Comparison of ENCODE assay signal across 12 cellular contexts in genomic region chrX:68695206-68695845, GRCh38. TPM values are rescaled to one million over a fixed set of nuclear protein-coding genes. Genes with fewer than 3 reads are reported as not detected.
DNase-seq lines count a peak whose midpoint lies in the region; ATAC-seq, FAIRE-seq and TF ChIP-seq lines count a peak whose summit lies in the region.
"Had no signal": no experiment of that assay in that cellular context is flagged by ENCODE, and none has a peak within 500 bp of the region (broad histone marks: within the 10 kb centered on the region; RNA-seq: fewer than 3 reads in every experiment).

No MANE protein-coding gene starts in this region.

- DNase-seq in A549 (ENCODE audit: low read depth in 1 of 2, low spot score in 1 of 2) (peak in 1 of 2 experiments; percentile 26), MM.1S (no peak), endothelial cell (ENCODE audit: low spot score) (no peak), midbrain (lab: John Stamatoyannopoulos, UW) (no peak), putamen (ENCODE audit: low spot score) (no peak), Calu3 (no peak)
- DNase-seq: activated B cell treated with CpG ODN at 0.5 μM for 24 hours, SHP77, transverse colon had no signal

- H3K27ac Mint-ChIP-seq in endothelial cell (ENCODE audit: unreplicated experiment), result peak overlapping the region; percentile 74
- H3K27ac Mint-ChIP-seq in nephron, result peak overlapping the region; percentile 34 to 88 (median 56)
- no peak overlapping the region for H3K27ac Mint-ChIP-seq in Calu3 (ENCODE audit: unreplicated experiment)
- H3K27ac Mint-ChIP-seq: activated B cell treated with CpG ODN at 0.5 μM for 24 hours had no signal

- TF ChIP-seq EP300 in A549 (IDR thresholded peaks at IDR 0.05), result no peak

- H3K79me2 ChIP-seq in MM.1S (ENCODE audit: low read length), result peaks cover 47% of the 10 kb centered on the region

- H3K4me3 Mint-ChIP-seq in endothelial cell (ENCODE audit: unreplicated experiment), result peak overlapping the region; percentile 97
- H3K4me3 Mint-ChIP-seq in nephron, result peak overlapping the region; percentile 79 to 91 (median 82)
- no peak overlapping the region for H3K4me3 Mint-ChIP-seq in Calu3 (ENCODE audit: low read depth, unreplicated experiment)
- H3K4me3 Mint-ChIP-seq: activated B cell treated with CpG ODN at 0.5 μM for 24 hours had no signal

- H3K4me2 ChIP-seq in A549, result peak overlapping the region; percentile 63
- peak overlapping the region; percentile 65 for H3K4me2 ChIP-seq in MM.1S (ENCODE audit: low read depth, low read length)

- no peak overlapping the region for H3K4me3 ChIP-seq in A549
- peak overlapping the region; percentile 65 for H3K4me3 ChIP-seq in MM.1S (ENCODE audit: low read length)

- no peak for TF ChIP-seq CTCF in A549 (IDR thresholded peaks at IDR 0.05)
- no peak for TF ChIP-seq CTCF in MM.1S (IDR thresholded peaks at IDR 0.05; ENCODE audit: low read length)
- no peak for TF ChIP-seq CTCF in endothelial cell (IDR thresholded peaks at IDR 0.05; ENCODE audit: unreplicated experiment)
- TF ChIP-seq CTCF in nephron (IDR thresholded peaks at IDR 0.05; ENCODE audit: unreplicated experiment in 3 of 3), result no peak
- no peak for TF ChIP-seq CTCF in Calu3 (IDR thresholded peaks at IDR 0.05; ENCODE audit: unreplicated experiment)

- H2AFZ ChIP-seq in MM.1S (ENCODE audit: low read length), result no peak overlapping the region

- BruUV-seq in Calu3 (replicated peaks; lab: Mats Ljungman, UMichigan), result no TSS peak

- no peak for TF ChIP-seq POLR2A in A549 (IDR thresholded peaks at IDR 0.05; ENCODE audit: low read length)

- no peaks in the 10 kb centered on the region for H3K9me2 ChIP-seq in MM.1S (replicated peaks; ENCODE audit: insufficient read depth, low read length)

- H3K4me1 ChIP-seq in A549, result peaks cover 39% of the 10 kb centered on the region
- 0 out of 2 replicates have a peak, but pooled peaks cover 5% of the 10 kb centered on the region for H3K4me1 ChIP-seq in MM.1S (ENCODE audit: low read length)
- H3K4me1 ChIP-seq: transverse colon had no signal

- H4K20me1 ChIP-seq in MM.1S (ENCODE audit: insufficient read depth, low read length), result no peaks in the 10 kb centered on the region

- FAIRE-seq in A549 (lab: Jason Lieb, UNC), result no peak
- FAIRE-seq: keratinocyte had no signal

- peak overlapping the region in 1 of 2 experiments; percentile 59; a peak in 3 of 6 replicates for H3K27ac ChIP-seq in A549
- H3K27ac ChIP-seq in MM.1S (ENCODE audit: low read length), result peak overlapping the region; percentile 56; the same call in 1 of the 2 replicates

- H3F3A ChIP-seq in MM.1S (ENCODE audit: insufficient read depth, low read length), result peaks cover 17% of the 10 kb centered on the region; the same call in 1 of the 2 replicates

- intact Hi-C loops in Calu3 (cut with micrococcal nuclease; ENCODE audit: unreplicated experiment), result no loop called here

- no peaks in the 10 kb centered on the region for H3K36me3 ChIP-seq in MM.1S (replicated peaks; ENCODE audit: insufficient read depth, low read length)
- H3K36me3 ChIP-seq: transverse colon had no signal

- peaks cover 33% of the 10 kb centered on the region for H3K4me1 Mint-ChIP-seq in endothelial cell (ENCODE audit: unreplicated experiment)
- peaks cover 19% of the 10 kb centered on the region for H3K4me1 Mint-ChIP-seq in nephron
- H3K4me1 Mint-ChIP-seq in Calu3 (ENCODE audit: low read depth, unreplicated experiment), result peaks cover 8% of the 10 kb centered on the region

- H3K36me3 Mint-ChIP-seq in endothelial cell (ENCODE audit: low read depth, unreplicated experiment) (no peaks in the 10 kb centered on the region), nephron (ENCODE audit: low read depth) (no peaks in the 10 kb centered on the region), Calu3 (ENCODE audit: insufficient read depth, unreplicated experiment) (no peaks in the 10 kb centered on the region)

- POLR2A ChIA-PET in A549 (lab: Yijun Ruan, JAX), result interaction anchor here (1.2 kb wide), 1 partner anchor 9 kb away, joined by 3 read pairs; no protein-coding TSS in a partner anchor

- TF ChIP-seq RAD21 in A549 (conservative IDR thresholded peaks at IDR 0.05 in 1 of 2, IDR thresholded peaks at IDR 0.05 in 1 of 2), result no peak

- H3K9me3 Mint-ChIP-seq in endothelial cell (ENCODE audit: unreplicated experiment) (no peaks in the 10 kb centered on the region), nephron (no peaks in the 10 kb centered on the region), Calu3 (ENCODE audit: low read depth, unreplicated experiment) (no peaks in the 10 kb centered on the region)
- H3K9me3 Mint-ChIP-seq: activated B cell treated with CpG ODN at 0.5 μM for 24 hours had no signal

- H3K27me3 ChIP-seq in MM.1S (replicated peaks; ENCODE audit: insufficient read depth, low read length), result no peaks in the 10 kb centered on the region

- H3K9me3 ChIP-seq in A549 (no peaks in the 10 kb centered on the region), MM.1S (replicated peaks; ENCODE audit: insufficient read depth, low read length) (no peaks in the 10 kb centered on the region)
- H3K9me3 ChIP-seq: transverse colon had no signal

- peaks cover 8% of the 10 kb centered on the region for H3K27me3 Mint-ChIP-seq in endothelial cell (ENCODE audit: unreplicated experiment)
- peaks cover 16% of the 10 kb centered on the region for H3K27me3 Mint-ChIP-seq in nephron (ENCODE audit: low read depth)
- no peaks in the 10 kb centered on the region for H3K27me3 Mint-ChIP-seq in Calu3 (ENCODE audit: unreplicated experiment)

- peak overlapping the region; percentile 59; the same call in 1 of the 2 replicates for H3K9ac ChIP-seq in MM.1S (ENCODE audit: low read length)

- peak; percentile 54 to 74; a peak in 4 of 6 replicates for ATAC-seq in A549
- ATAC-seq in GM18873 (IDR thresholded peaks at IDR 0.05; ENCODE audit: low FRiP score, unreplicated experiment), result no peak

- WGBS in A549 (ENCODE audit: missing lambda C conversion rate), result 21% methylated on average over 5 of the region's 5 CpGs

- CTCF ChIA-PET in A549 (lab: Yijun Ruan, JAX), result interaction anchor here (1.9 to 2.5 kb wide), 2 partner anchors 12 to 16 kb away, joined by 6 to 8 read pairs; no protein-coding TSS in a partner anchor
- CTCF ChIA-PET in Calu3 (lab: Charles Lee), result interaction anchor here (1.9 kb wide), 1 partner anchor 15 kb away, joined by 5 read pairs; no protein-coding TSS in a partner anchor

TF ChIP-seq in A549, 52 proteins besides CTCF, POLR2A, EP300 and RAD21:
- TF ChIP-seq FOXS1 (CRISPR knock-in tag; IDR thresholded peaks at IDR 0.05), result no peak
- TF ChIP-seq RCOR1 (IDR thresholded peaks at IDR 0.05; ENCODE audit: low read depth, low read length), result no peak
- no peak for TF ChIP-seq CHD4 (IDR thresholded peaks at IDR 0.05; ENCODE audit: borderline replicate concordance)
- TF ChIP-seq PHF8 (IDR thresholded peaks at IDR 0.05; ENCODE audit: borderline replicate concordance, low read depth), result no peak
- TF ChIP-seq FOSL2 (IDR thresholded peaks at IDR 0.05), result no peak
- TF ChIP-seq FOSL2 (CRISPR knock-in tag; IDR thresholded peaks at IDR 0.05), result no peak
- no peak for TF ChIP-seq MYC (IDR thresholded peaks at IDR 0.05; ENCODE audit: borderline replicate concordance, low read length)
- no peak for TF ChIP-seq RFX5 (IDR thresholded peaks at IDR 0.05)
- TF ChIP-seq JUNB (IDR thresholded peaks at IDR 0.05), result no peak
- no peak for TF ChIP-seq EHF (CRISPR knock-in tag; IDR thresholded peaks at IDR 0.05)
- no peak for TF ChIP-seq NPAS2 (CRISPR knock-in tag; IDR thresholded peaks at IDR 0.05; ENCODE audit: borderline replicate concordance)
- TF ChIP-seq BHLHE40 (IDR thresholded peaks at IDR 0.05; ENCODE audit: low read depth, low read length), result no peak
- TF ChIP-seq NFE2L2 (conservative IDR thresholded peaks at IDR 0.05; ENCODE audit: low read length), result no peak

RNA-seq across cellular contexts. Expression of gene STARD8, which starts 47.9 kb away (rescaled TPM):
- polyA plus RNA-seq in A549 (2011; rRNA removed) (1.6 and 1.9 TPM in 2 replicates), A549 (2017; fragmentation: RNase III; extraction: RNeasy Plus Mini Kit Qiagen cat#74134 plus additional on column Dnase treatment) (1.2 to 1.7 TPM (median 1.5 TPM) in 3 replicates)
- polyA plus RNA-seq in A549 (2012; cell fraction: cytosol; rRNA removed), result 0.91 and 1.4 TPM in 2 replicates
- polyA plus RNA-seq in A549 (2012; cell fraction: nucleus; rRNA removed), result 2.6 and 3.2 TPM in 2 replicates
- polyA minus RNA-seq in A549 (2011; rRNA and poly(A)+ RNA removed), result 2.7 and 4.4 TPM in 2 replicates
- total RNA-seq in endothelial cell (ENCODE audit: unreplicated experiment) (82.7 TPM), Calu3 (2022) (0.45 and 0.47 TPM in 2 replicates)

Comparison
In these comparisons a context has a peak if more than half of its experiments do, and no peak if none do; other contexts are left out.
1. RNA of gene STARD8, which starts 47.9 kb away (total RNA-seq): 82.7 TPM in endothelial cell (single experiment); 0.45 to 0.47 TPM in Calu3; every median in the first group is over 10 times any median in the second.